Comparison of ENCODE assay signal across 3 cellular contexts in genomic region chr4:151885123-151885522, GRCh38.
TF ChIP-seq lines count a peak whose summit lies in the region.

No MANE protein-coding gene starts in this region.

TF ChIP-seq in GM12891, 5 proteins besides CTCF, POLR2A, EP300 and RAD21:
- TF ChIP-seq POLR2AphosphoS5 (IDR thresholded peaks at IDR 0.05; ENCODE audit: low read depth, low read length) (no peak), POU2F2 (IDR thresholded peaks at IDR 0.05; ENCODE audit: low read depth, low read length) (no peak)
TF ChIP-seq in GM12891: peak in this region for 0.

TF ChIP-seq in K562, 482 proteins besides CTCF, POLR2A, EP300 and RAD21:
- TF ChIP-seq RBM25 (IDR thresholded peaks at IDR 0.05; ENCODE audit: low read depth, low read length, severe bottlenecking): peak; percentile 87
- TF ChIP-seq, protein P1, sequence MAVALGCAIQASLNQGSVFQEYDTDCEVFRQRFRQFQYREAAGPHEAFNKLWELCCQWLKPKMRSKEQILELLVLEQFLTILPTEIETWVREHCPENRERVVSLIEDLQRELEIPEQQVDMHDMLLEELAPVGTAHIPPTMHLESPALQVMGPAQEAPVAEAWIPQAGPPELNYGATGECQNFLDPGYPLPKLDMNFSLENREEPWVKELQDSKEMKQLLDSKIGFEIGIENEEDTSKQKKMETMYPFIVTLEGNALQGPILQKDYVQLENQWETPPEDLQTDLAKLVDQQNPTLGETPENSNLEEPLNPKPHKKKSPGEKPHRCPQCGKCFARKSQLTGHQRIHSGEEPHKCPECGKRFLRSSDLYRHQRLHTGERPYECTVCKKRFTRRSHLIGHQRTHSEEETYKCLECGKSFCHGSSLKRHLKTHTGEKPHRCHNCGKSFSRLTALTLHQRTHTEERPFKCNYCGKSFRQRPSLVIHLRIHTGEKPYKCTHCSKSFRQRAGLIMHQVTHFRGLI (CRISPR knock-in tag; IDR thresholded peaks at IDR 0.05): no peak

TF ChIP-seq in H1, 55 proteins besides CTCF, POLR2A, EP300 and RAD21:
- TF ChIP-seq KDM1A (IDR thresholded peaks at IDR 0.05; ENCODE audit: borderline replicate concordance, low read length): peak; percentile 81; the same call in 1 of the 2 replicates
- TF ChIP-seq, protein P2, sequence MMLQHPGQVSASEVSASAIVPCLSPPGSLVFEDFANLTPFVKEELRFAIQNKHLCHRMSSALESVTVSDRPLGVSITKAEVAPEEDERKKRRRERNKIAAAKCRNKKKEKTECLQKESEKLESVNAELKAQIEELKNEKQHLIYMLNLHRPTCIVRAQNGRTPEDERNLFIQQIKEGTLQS (IDR thresholded peaks at IDR 0.05; ENCODE audit: insufficient read depth, low read depth, low read length): no peak
- TF ChIP-seq CREB1 (IDR thresholded peaks at IDR 0.05): no peak
- TF ChIP-seq HDAC2 (IDR thresholded peaks at IDR 0.05; ENCODE audit: borderline replicate concordance in 1 of 2, low read depth in 2 of 2, low read length in 2 of 2): no peak
